ENCODE assay signal across 11 cellular contexts in the genomic region with DNA sequence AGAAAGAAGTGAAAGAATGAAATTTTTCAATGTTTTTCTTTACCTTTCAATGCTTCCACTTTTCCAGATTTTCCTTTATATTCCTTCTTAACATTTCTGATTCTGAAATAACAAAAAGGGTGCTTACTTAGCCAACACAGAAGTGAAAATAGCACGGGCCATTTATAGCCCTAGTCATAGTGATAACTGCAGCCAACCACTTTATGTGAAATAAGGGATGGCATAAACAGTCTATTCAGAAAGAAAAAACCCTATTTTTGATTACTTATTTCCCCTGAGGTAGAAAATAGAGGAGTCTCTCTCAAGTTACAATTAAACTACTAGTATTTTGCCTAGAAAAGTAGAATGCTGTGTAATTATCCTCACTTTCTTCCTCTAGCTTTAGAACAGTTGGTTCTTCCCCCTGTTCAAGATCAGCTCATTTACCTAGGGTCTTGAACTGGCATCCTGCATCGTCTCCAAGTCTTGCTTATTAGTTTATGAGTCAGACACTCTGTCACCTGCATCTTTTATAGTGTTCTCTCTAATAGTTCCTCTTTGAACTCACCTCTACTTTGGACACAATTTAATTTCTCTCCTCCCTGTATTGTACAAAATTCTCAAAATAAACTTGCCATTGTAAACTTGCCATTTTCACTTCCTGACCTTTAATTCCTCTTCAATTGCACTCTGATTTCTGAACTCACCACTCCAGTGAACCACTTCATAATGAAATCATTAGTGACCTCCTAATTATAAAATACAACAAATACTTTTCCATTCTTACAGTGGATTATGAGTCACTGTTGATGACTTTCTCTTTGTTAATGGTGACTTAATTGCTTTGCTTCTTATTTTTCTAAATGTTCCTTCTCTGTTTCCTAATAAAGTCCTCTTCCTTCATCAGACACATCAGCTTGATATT. TPM values are rescaled to one million over a fixed set of nuclear protein-coding genes. Genes with fewer than 3 reads are reported as not detected.
A peak's percentile ranks its signal among the peaks of the same experiment; 100 is the strongest.
DNase-seq lines count a peak whose midpoint lies in the region; ATAC-seq and TF ChIP-seq lines count a peak whose summit lies in the region.
"Had no signal": no experiment of that assay in that cellular context is flagged by ENCODE, and none has a peak within 500 bp of the region (broad histone marks: within the 10 kb centered on the region; RNA-seq: fewer than 3 reads in every experiment).

No MANE protein-coding gene starts in this region.

- no peaks in the 10 kb centered on the region for H3K36me3 Mint-ChIP-seq in neural progenitor cell

- H4K20me1 ChIP-seq in neural progenitor cell (ENCODE audit: low read depth) = no peaks in the 10 kb centered on the region

- H3K4me1 ChIP-seq in neural progenitor cell = no peaks in the 10 kb centered on the region
- H3K4me1 ChIP-seq in A673 (ENCODE audit: insufficient read depth, low read length, poor library complexity, severe bottlenecking) = no peaks in the 10 kb centered on the region
- peaks cover 0 to 35% (median 8%) of the 10 kb centered on the region in 4 donors for H3K4me1 ChIP-seq in tibial nerve

- BruUV-seq in A673 (replicated peaks; lab: Mats Ljungman, UMichigan) = no TSS peak

- no peaks in the 10 kb centered on the region for H3K4me1 Mint-ChIP-seq in neural progenitor cell

- no peaks in the 10 kb centered on the region for H3K27me3 ChIP-seq in neural progenitor cell
- H3K27me3 ChIP-seq in A673 (replicated peaks; ENCODE audit: insufficient read depth, low read depth, low read length, poor library complexity) = no peaks in the 10 kb centered on the region
- H3K27me3 ChIP-seq in tibial nerve = no peaks in the 10 kb centered on the region

- H3K4me3 ChIP-seq in fibroblast of the aortic adventitia (ENCODE audit: low read depth, low read length) = no peak overlapping the region
- H3K4me3 ChIP-seq in neural progenitor cell = no peak overlapping the region
- H3K4me3 ChIP-seq in A673 (ENCODE audit: low read depth, low read length, poor library complexity, severe bottlenecking) = no peak overlapping the region
- no peak overlapping the region for H3K4me3 ChIP-seq in tibial nerve

- no peaks in the 10 kb centered on the region for H3K36me3 ChIP-seq in neural progenitor cell
- H3K36me3 ChIP-seq in A673 (ENCODE audit: insufficient read depth, low read length, poor library complexity, severe bottlenecking) = no peaks in the 10 kb centered on the region
- H3K36me3 ChIP-seq in tibial nerve = peaks cover 0 to 45% (median 0%) of the 10 kb centered on the region in 3 donors

- H3K27ac Mint-ChIP-seq in neural progenitor cell = no peak overlapping the region
- H3K27ac Mint-ChIP-seq: HFFc6 had no signal

- WGBS in tibial nerve, 2 donors = 9 to 14% methylated on average over 2 of the region's 2 CpGs

- intact Hi-C loops in A673 (cut with micrococcal nuclease; ENCODE audit: unreplicated experiment) = no loop called here

- H3K79me2 ChIP-seq in neural progenitor cell (ENCODE audit: low read depth) = no peaks in the 10 kb centered on the region

- no peaks in the 10 kb centered on the region for H3K9me3 ChIP-seq in neural progenitor cell (ENCODE audit: low read depth)
- no peaks in the 10 kb centered on the region for H3K9me3 ChIP-seq in A673 (ENCODE audit: low read depth, low read length, poor library complexity, severe bottlenecking)
- H3K9me3 ChIP-seq in tibial nerve = no peaks in the 10 kb centered on the region

- no peak for TF ChIP-seq EP300 in tibial nerve (IDR thresholded peaks at IDR 0.05)

- no peaks in the 10 kb centered on the region for H3F3A ChIP-seq in neural progenitor cell (ENCODE audit: low read depth)

- peak; percentile 60 for ATAC-seq in GM18511 (IDR thresholded peaks at IDR 0.05; ENCODE audit: unreplicated experiment)
- ATAC-seq in GM21447 (IDR thresholded peaks at IDR 0.05; ENCODE audit: unreplicated experiment) = peak; percentile 41
- peak; percentile 37 for ATAC-seq in HG03139 (IDR thresholded peaks at IDR 0.05; ENCODE audit: unreplicated experiment)

- no peak overlapping the region for H2AFZ ChIP-seq in neural progenitor cell (replicated peaks)

- H3K27me3 Mint-ChIP-seq in neural progenitor cell (ENCODE audit: insufficient read depth, low read depth) = no peaks in the 10 kb centered on the region

- TF ChIP-seq CTCF in fibroblast of the aortic adventitia (IDR thresholded peaks at IDR 0.05; ENCODE audit: insufficient read depth, low read length) (no peak), neural progenitor cell (IDR thresholded peaks at IDR 0.05) (no peak), A673 (conservative IDR thresholded peaks at IDR 0.05; ENCODE audit: low read depth, low read length) (no peak), tibial nerve (IDR thresholded peaks at IDR 0.05) (no peak)

- DNase-seq in fibroblast of the aortic adventitia (ENCODE audit: low read depth) = peak; percentile 31
- DNase-seq in AG08395 (ENCODE audit: low spot score) = no peak
- no peak for DNase-seq in neural progenitor cell (ENCODE audit: low spot score)
- no peak for DNase-seq in A673 (ENCODE audit: low spot score)
- no peak for DNase-seq in tibial nerve (ENCODE audit: low spot score in 2 of 2)
- DNase-seq: amniotic stem cell, HFFc6, NCI-H1105 treated with DMSO at 0.1 percent for 48 hours had no signal

- no peak overlapping the region for H3K4me3 Mint-ChIP-seq in neural progenitor cell
- H3K4me3 Mint-ChIP-seq: HFFc6 had no signal

- no peak overlapping the region for H3K27ac ChIP-seq in neural progenitor cell
- H3K27ac ChIP-seq in A673 (ENCODE audit: low read depth, low read length, poor library complexity, severe bottlenecking) = no peak overlapping the region
- peak overlapping the region in 2 of 4 donors; percentile 17 to 53 for H3K27ac ChIP-seq in tibial nerve

- H3K9ac ChIP-seq in neural progenitor cell = no peak overlapping the region

- CTCF ChIA-PET in A673 (lab: Charles Lee) = no interaction called here

- no peaks in the 10 kb centered on the region for H3K9me3 Mint-ChIP-seq in neural progenitor cell

- no peak overlapping the region for H3K4me2 ChIP-seq in neural progenitor cell

- POLR2A ChIA-PET in A673 (lab: Charles Lee; ENCODE audit: low non-redundant PET) = no interaction called here

- TF ChIP-seq POLR2A in tibial nerve (IDR thresholded peaks at IDR 0.05) = no peak

RNA-seq across cellular contexts. Expression of a gene that starts 23.6 kb away (rescaled TPM):
- total RNA-seq in fibroblast of the aortic adventitia (ENCODE audit: low replicate concordance) = 192 and 340 TPM in 2 replicates
- total RNA-seq in neural progenitor cell (ENCODE audit: low replicate concordance) = not detected in 2 replicates
- total RNA-seq in A673 (2021) = 2.1 and 3.5 TPM in 2 replicates
- 100 to 1,000 TPM; 218 to 308 (median 279) TPM for total RNA-seq in tibial nerve

RNA-seq across cellular contexts. Expression of a gene that starts 57.4 kb away (rescaled TPM):
- total RNA-seq in fibroblast of the aortic adventitia (ENCODE audit: low replicate concordance) = 122 and 235 TPM in 2 replicates
- total RNA-seq in neural progenitor cell (ENCODE audit: low replicate concordance) = 0.03 and 0.13 TPM in 2 replicates
- total RNA-seq in A673 (2021) = 1.4 and 2.1 TPM in 2 replicates
- total RNA-seq in tibial nerve = 100 to 1,000 TPM; 108 to 170 (median 124) TPM
- total RNA-seq: HFFc6 had no signal

Comparison
In these comparisons a context has a peak if more than half of its experiments do, and no peak if none do; other contexts are left out.
1. RNA of a gene that starts 23.6 kb away (total RNA-seq): 218 to 308 TPM in tibial nerve and 192 to 340 TPM in fibroblast of the aortic adventitia; 2.1 to 3.5 TPM in A673 and not detected in neural progenitor cell; every median in the first group is over 10 times any median in the second.
2. RNA of a gene that starts 57.4 kb away (total RNA-seq): 108 to 170 TPM in tibial nerve and 122 to 235 TPM in fibroblast of the aortic adventitia; 1.4 to 2.1 TPM in A673 and 0.03 to 0.13 TPM in neural progenitor cell; every median in the first group is over 10 times any median in the second.
3. Peak in every context shown above with its lines, with median percentiles within 50 percentile points of each other: ATAC-seq.